Comparison of ENCODE assay signal across 21 cellular contexts in the genomic region with DNA sequence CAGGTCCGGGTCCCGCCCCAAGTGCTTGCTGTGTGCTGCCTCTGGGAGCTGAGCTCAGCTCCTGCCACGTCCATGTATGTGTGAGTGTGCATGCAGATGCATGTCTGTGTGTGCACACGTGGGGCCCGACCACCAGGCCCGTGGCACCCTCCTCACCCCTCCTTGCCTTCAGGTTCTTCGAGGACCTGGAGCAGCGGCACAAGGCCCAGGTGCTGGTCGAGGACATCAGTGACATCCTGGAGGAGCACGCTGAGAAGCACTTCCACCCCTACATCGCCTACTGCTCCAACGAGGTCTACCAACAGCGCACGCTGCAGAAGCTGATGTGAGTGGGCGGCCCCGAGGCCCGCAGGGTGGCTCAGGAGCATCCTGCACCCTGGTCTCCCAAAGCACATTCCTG. TPM values are rescaled to one million over a fixed set of nuclear protein-coding genes. Genes with fewer than 3 reads are reported as not detected.
"Had no signal": no experiment of that assay in that cellular context is flagged by ENCODE, and none has a peak within 500 bp of the region (broad histone marks: within the 10 kb centered on the region; RNA-seq: fewer than 3 reads in every experiment).

No MANE protein-coding gene starts in this region.

- H3K9me3 Mint-ChIP-seq: activated naive CD4-positive, alpha-beta T cell treated with anti-CD3 and anti-CD28 coated beads, Interleukin-2, amount 10 ng/mL, durations not matched to agents 7 days and 5 days; activated T-helper 2 cell treated with anti-CD3 and anti-CD28 coated beads, Interferon-gamma antibody, Interleukin-2, Interleukin-4, amounts not matched to agents 10 μg/mL and 5 μg/mL and 100 μg/mL, durations not matched to agents 14 hours and 24 hours and 36 hours had no signal

- H3K27ac ChIP-seq: heart left ventricle, stomach, thoracic aorta, VCaP had no signal

- DNase-seq: activated CD4-positive, alpha-beta T cell treated with anti-CD3 and anti-CD28 coated beads for 1 hour; activated CD4-positive, alpha-beta T cell treated with anti-CD3 and anti-CD28 coated beads, Interleukin-2, amount 50 U/mL, for 48 hours; activated CD8-positive, alpha-beta memory T cell treated with anti-CD3 and anti-CD28 coated beads, Interleukin-2, amount 10 ng/mL, durations not matched to agents 7 days and 5 days; activated naive CD4-positive, alpha-beta T cell treated with anti-CD3 and anti-CD28 coated beads, Interleukin-2, amount 10 ng/mL, durations not matched to agents 7 days and 5 days; activated T-cell treated with anti-CD3 and anti-CD28 coated beads, Interleukin-2, amount 50 U/mL, for 1 hour; central memory CD4-positive, alpha-beta T cell; cortex of kidney; effector CD4-positive, alpha-beta T cell; naive thymus-derived CD4-positive, alpha-beta T cell; occipital lobe; stomach had no signal

- ATAC-seq: activated CD8-positive, alpha-beta memory T cell treated with anti-CD3 and anti-CD28 coated beads, Interleukin-2, amount 10 ng/mL, durations not matched to agents 7 days and 5 days; heart left ventricle; mucosa of descending colon; naive thymus-derived CD4-positive, alpha-beta T cell had no signal

- H3K36me3 Mint-ChIP-seq: activated CD8-positive, alpha-beta memory T cell treated with anti-CD3 and anti-CD28 coated beads, Interleukin-2, amount 10 ng/mL, durations not matched to agents 7 days and 5 days; activated naive CD4-positive, alpha-beta T cell treated with anti-CD3 and anti-CD28 coated beads, Interleukin-2, amount 10 ng/mL, durations not matched to agents 7 days and 5 days; naive thymus-derived CD4-positive, alpha-beta T cell had no signal

- H3K4me3 ChIP-seq: heart left ventricle, mucosa of descending colon, spleen, stomach, thoracic aorta had no signal

- H3K36me3 ChIP-seq: heart left ventricle, spleen, thoracic aorta had no signal

- H3K27me3 Mint-ChIP-seq: activated CD8-positive, alpha-beta memory T cell treated with anti-CD3 and anti-CD28 coated beads, Interleukin-2, amount 10 ng/mL, durations not matched to agents 7 days and 5 days; activated naive CD4-positive, alpha-beta T cell treated with anti-CD3 and anti-CD28 coated beads, Interleukin-2, amount 10 ng/mL, durations not matched to agents 7 days and 5 days had no signal

- H3K4me3 Mint-ChIP-seq: activated CD8-positive, alpha-beta memory T cell treated with anti-CD3 and anti-CD28 coated beads, Interleukin-2, amount 10 ng/mL, durations not matched to agents 7 days and 5 days; activated naive CD4-positive, alpha-beta T cell treated with anti-CD3 and anti-CD28 coated beads, Interleukin-2, amount 10 ng/mL, durations not matched to agents 7 days and 5 days; naive thymus-derived CD4-positive, alpha-beta T cell had no signal

- H3K27ac Mint-ChIP-seq: activated CD8-positive, alpha-beta memory T cell treated with anti-CD3 and anti-CD28 coated beads, Interleukin-2, amount 10 ng/mL, durations not matched to agents 7 days and 5 days; activated naive CD4-positive, alpha-beta T cell treated with anti-CD3 and anti-CD28 coated beads, Interleukin-2, amount 10 ng/mL, durations not matched to agents 7 days and 5 days; activated T-helper 2 cell treated with anti-CD3 and anti-CD28 coated beads, Interferon-gamma antibody, Interleukin-2, Interleukin-4, amounts not matched to agents 10 μg/mL and 5 μg/mL and 100 μg/mL, durations not matched to agents 14 hours and 24 hours and 36 hours; naive thymus-derived CD4-positive, alpha-beta T cell had no signal

- H3K27me3 ChIP-seq: heart left ventricle had no signal

- FAIRE-seq: endothelial cell of umbilical vein, frontal cortex, islet of Langerhans had no signal

- H3K9me3 ChIP-seq: heart left ventricle, mucosa of descending colon, spleen, stomach, thoracic aorta had no signal

- H3K4me1 Mint-ChIP-seq: activated CD8-positive, alpha-beta memory T cell treated with anti-CD3 and anti-CD28 coated beads, Interleukin-2, amount 10 ng/mL, durations not matched to agents 7 days and 5 days; activated naive CD4-positive, alpha-beta T cell treated with anti-CD3 and anti-CD28 coated beads, Interleukin-2, amount 10 ng/mL, durations not matched to agents 7 days and 5 days; naive thymus-derived CD4-positive, alpha-beta T cell had no signal

RNA-seq across cellular contexts. Expression of a gene that starts 18.4 kb away (rescaled TPM):
- total RNA-seq: activated CD8-positive, alpha-beta memory T cell treated with anti-CD3 and anti-CD28 coated beads, Interleukin-2, amount 10 ng/mL, durations not matched to agents 7 days and 5 days; activated T-helper 2 cell treated with anti-CD3 and anti-CD28 coated beads, Interferon-gamma antibody, Interleukin-2, Interleukin-4, amounts not matched to agents 10 μg/mL and 5 μg/mL and 100 μg/mL, durations not matched to agents 14 hours and 24 hours and 36 hours; frontal cortex; T-helper 1 cell treated with Interleukin-12 subunit alpha and Interleukin-12 subunit beta and Interleukin-4 antibody, amounts not matched to agents 30 ng/mL and 1 ng/mL, for 36 hours had no signal
- polyA plus RNA-seq: naive thymus-derived CD4-positive, alpha-beta T cell had no signal
